In the genomic region with DNA sequence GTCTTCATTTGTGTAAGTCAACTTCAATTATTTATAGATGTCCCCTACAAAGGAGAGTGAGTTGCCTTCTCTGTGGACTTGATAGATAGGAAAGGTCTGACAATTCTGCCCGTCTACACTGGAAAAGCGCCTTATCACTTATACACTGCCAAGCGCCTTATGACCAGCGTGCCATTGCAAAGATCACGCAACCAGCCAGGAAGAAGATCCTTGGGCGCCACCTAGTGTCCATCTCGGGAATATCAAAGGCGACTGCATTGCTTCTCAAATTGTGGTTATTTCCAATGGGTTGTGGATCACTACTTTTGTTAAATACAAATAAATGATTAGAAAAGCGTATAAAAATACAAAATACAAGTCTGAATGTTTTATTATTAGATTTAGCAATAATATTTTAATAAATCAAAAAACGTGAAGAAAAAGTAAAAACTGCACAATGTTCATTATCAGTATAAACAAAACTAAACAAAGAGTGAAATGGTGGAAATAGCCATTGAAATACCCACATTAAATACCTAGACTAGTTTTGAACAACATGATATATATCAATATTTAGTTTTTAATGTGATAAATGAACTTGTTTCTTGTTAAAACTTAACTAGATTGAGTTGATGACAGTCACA, we compare ENCODE assay signal across 7 cellular contexts. TPM values are rescaled to one million over a fixed set of nuclear protein-coding genes. Genes with fewer than 3 reads are reported as not detected.
DNase-seq lines count a peak whose midpoint lies in the region; ATAC-seq, FAIRE-seq and TF ChIP-seq lines count a peak whose summit lies in the region.

No MANE protein-coding gene starts in this region.

- H3K36me3 ChIP-seq in breast epithelium = no peaks in the 10 kb centered on the region

- no peaks in the 10 kb centered on the region for H3K4me1 ChIP-seq in breast epithelium

- ATAC-seq in HG02938 (IDR thresholded peaks at IDR 0.05; ENCODE audit: unreplicated experiment) = peak; percentile 80

- H3K27ac ChIP-seq in VCaP = no peak overlapping the region; the same call in 1 of the 2 replicates
- H3K27ac ChIP-seq in breast epithelium = no peak overlapping the region

- intact Hi-C loops in breast epithelium (cut with DNase I; ENCODE audit: low total_unique reads) = no loop called here

- no peaks in the 10 kb centered on the region for H3K9me3 ChIP-seq in breast epithelium

- FAIRE-seq in GM12892 (lab: Jason Lieb, UNC) (peak; percentile 92), islet of Langerhans (lab: Jason Lieb, UNC) (peak; percentile 90)

- DNase-seq in GM12892 (ENCODE audit: insufficient read length) = peak; percentile 45
- DNase-seq in NCI-H2171 (lab: John Stamatoyannopoulos, UW) = peak; percentile 63
- DNase-seq in breast epithelium (ENCODE audit: low spot score in 2 of 2) = peak; percentile 68 to 85
- peak; percentile 64 to 82 for DNase-seq in stimulated activated CD4-positive, alpha-beta T cell treated with anti-CD3 and anti-CD28 coated beads, Interleukin-1b, Interleukin-23, amount 100 ng/mL, for 1 hour (ENCODE audit: low read depth in 2 of 2)

- TF ChIP-seq CTCF in VCaP (conservative IDR thresholded peaks at IDR 0.05) = peak; percentile 93
- TF ChIP-seq CTCF in breast epithelium (IDR thresholded peaks at IDR 0.05) = peak; percentile 85 to 90 (median 85)

- TF ChIP-seq POLR2A in GM12892 (IDR thresholded peaks at IDR 0.05; ENCODE audit: low read depth, low read length) = no peak
- no peak for TF ChIP-seq POLR2A in breast epithelium (IDR thresholded peaks at IDR 0.05)

- no peak overlapping the region for H3K4me3 ChIP-seq in breast epithelium

- no peaks in the 10 kb centered on the region for H3K27me3 ChIP-seq in breast epithelium

RNA-seq across cellular contexts. Expression of gene SUB1, which starts 27.8 kb away (rescaled TPM):
- 581 TPM for polyA plus RNA-seq in GM12892 (2012; ENCODE audit: missing spikeins)
- total RNA-seq in breast epithelium = 100 to 1,000 TPM; 152 to 230 (median 201) TPM
